ENCODE assay signal across 34 cellular contexts in the genomic region with DNA sequence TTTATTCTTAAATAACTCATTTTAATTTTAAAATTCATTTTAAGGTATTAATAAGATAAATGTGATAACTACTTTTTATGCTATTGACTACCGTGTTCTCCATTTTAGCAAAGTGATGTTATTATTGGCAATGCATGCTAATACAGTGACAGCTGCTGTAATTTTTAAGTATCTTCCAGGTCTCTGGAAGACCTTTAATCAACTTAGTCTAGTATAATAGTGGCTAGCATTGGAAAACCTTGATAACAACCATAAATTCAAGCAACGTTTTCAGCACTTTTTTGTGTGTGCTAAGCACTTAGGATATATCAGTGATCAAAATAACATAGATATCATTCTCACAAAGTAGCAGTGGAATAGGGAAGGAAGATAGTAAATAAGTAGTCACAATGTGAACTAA.
"Had no signal": no experiment of that assay in that cellular context is flagged by ENCODE, and none has a peak within 500 bp of the region (broad histone marks: within the 10 kb centered on the region; RNA-seq: fewer than 3 reads in every experiment).

No MANE protein-coding gene starts in this region.

- H3K36me3 Mint-ChIP-seq: activated CD4-positive, alpha-beta memory T cell treated with anti-CD3 and anti-CD28 coated beads for 36 hours; activated naive CD4-positive, alpha-beta T cell treated with anti-CD3 and anti-CD28 coated beads, Interleukin-2, amount 50 U/mL, for 72 hours; activated naive CD8-positive, alpha-beta T cell treated with anti-CD3 and anti-CD28 coated beads for 36 hours had no signal

- H3K4me3 Mint-ChIP-seq: activated B cell treated with CpG ODN at 0.5 μM for 24 hours; activated CD4-positive, alpha-beta memory T cell treated with anti-CD3 and anti-CD28 coated beads for 36 hours; activated CD4-positive, alpha-beta T cell treated with anti-CD3 and anti-CD28 coated beads, Interleukin-2, amount 10 ng/mL, durations not matched to agents 24 days and 14 days; activated CD8-positive, alpha-beta T cell treated with anti-CD3 and anti-CD28 coated beads for 36 hours; activated naive CD4-positive, alpha-beta T cell treated with anti-CD3 and anti-CD28 coated beads for 36 hours; activated naive CD8-positive, alpha-beta T cell treated with anti-CD3 and anti-CD28 coated beads for 36 hours; activated T-cell treated with anti-CD3 and anti-CD28 coated beads, Interleukin-2, amount 50 U/mL, for 4 hours; activated T-cell treated with anti-CD3 and anti-CD28 coated beads, Interleukin-2, amount 50 U/mL, for 72 hours; activated T-helper 1 cell treated with anti-CD3 and anti-CD28 coated beads, Interleukin-12 subunit alpha, Interleukin-12 subunit beta, Interleukin-2, Interleukin-4 antibody, amounts not matched to agents 30 ng/mL and 10 ng/mL and 1 ng/mL, durations not matched to agents 14 hours and 24 hours and 36 hours; activated T-helper 17 cell treated with anti-CD3 and anti-CD28 coated beads, Interleukin-2, amount 50 U/mL, for 72 hours; T-helper 17 cell had no signal

- H3K9me3 Mint-ChIP-seq: activated CD4-positive, alpha-beta T cell treated with anti-CD3 and anti-CD28 coated beads, Interleukin-2, amount 10 ng/mL, durations not matched to agents 24 days and 14 days; activated CD8-positive, alpha-beta T cell treated with anti-CD3 and anti-CD28 coated beads for 36 hours; activated naive CD4-positive, alpha-beta T cell treated with anti-CD3 and anti-CD28 coated beads for 36 hours; activated naive CD8-positive, alpha-beta T cell treated with anti-CD3 and anti-CD28 coated beads for 36 hours; activated T-helper 1 cell treated with anti-CD3 and anti-CD28 coated beads, Interleukin-12 subunit alpha, Interleukin-12 subunit beta, Interleukin-2, Interleukin-4 antibody, amounts not matched to agents 30 ng/mL and 10 ng/mL and 1 ng/mL, durations not matched to agents 14 hours and 24 hours and 36 hours had no signal

- H3K9me3 ChIP-seq: adrenal gland, body of pancreas had no signal

- H3K27ac ChIP-seq: adrenal gland, body of pancreas, brain microvascular endothelial cell, breast epithelium, VCaP had no signal

- H3K4me3 ChIP-seq: adrenal gland, body of pancreas, breast epithelium had no signal

- H3K36me3 ChIP-seq: adrenal gland, brain microvascular endothelial cell, breast epithelium had no signal

- H3K4me1 Mint-ChIP-seq: activated B cell treated with CpG ODN at 0.5 μM for 24 hours; activated CD4-positive, alpha-beta T cell treated with anti-CD3 and anti-CD28 coated beads, Interleukin-2, amount 10 ng/mL, durations not matched to agents 24 days and 14 days; activated naive CD8-positive, alpha-beta T cell treated with anti-CD3 and anti-CD28 coated beads for 36 hours; activated T-helper 17 cell treated with anti-CD3 and anti-CD28 coated beads, Interleukin-2, amount 50 U/mL, for 72 hours; T-helper 17 cell had no signal

- H3K27ac Mint-ChIP-seq: activated B cell treated with CpG ODN at 0.5 μM for 24 hours; activated CD4-positive, alpha-beta memory T cell treated with anti-CD3 and anti-CD28 coated beads for 36 hours; activated CD4-positive, alpha-beta T cell treated with anti-CD3 and anti-CD28 coated beads, Interleukin-2, amount 10 ng/mL, durations not matched to agents 24 days and 14 days; activated CD8-positive, alpha-beta T cell treated with anti-CD3 and anti-CD28 coated beads for 36 hours; activated naive CD4-positive, alpha-beta T cell treated with anti-CD3 and anti-CD28 coated beads for 36 hours; activated naive CD4-positive, alpha-beta T cell treated with anti-CD3 and anti-CD28 coated beads, Interleukin-2, amount 50 U/mL, for 72 hours; activated naive CD8-positive, alpha-beta T cell treated with anti-CD3 and anti-CD28 coated beads for 36 hours; activated T-cell treated with anti-CD3 and anti-CD28 coated beads, Interleukin-2, amount 50 U/mL, for 72 hours; activated T-helper 1 cell treated with anti-CD3 and anti-CD28 coated beads, Interleukin-12 subunit alpha, Interleukin-12 subunit beta, Interleukin-2, Interleukin-4 antibody, amounts not matched to agents 30 ng/mL and 10 ng/mL and 1 ng/mL, durations not matched to agents 14 hours and 24 hours and 36 hours; activated T-helper 17 cell treated with anti-CD3 and anti-CD28 coated beads, Interleukin-2, amount 50 U/mL, for 72 hours; T-helper 17 cell had no signal

- ATAC-seq: activated CD8-positive, alpha-beta T cell treated with anti-CD3 and anti-CD28 coated beads for 36 hours; activated naive CD4-positive, alpha-beta T cell treated with anti-CD3 and anti-CD28 coated beads, Interleukin-2, amount 50 U/mL, for 72 hours; activated T-cell treated with anti-CD3 and anti-CD28 coated beads, Interleukin-2, amount 50 U/mL, for 4 hours; activated T-cell treated with anti-CD3 and anti-CD28 coated beads, Interleukin-2, amount 50 U/mL, for 72 hours; activated T-helper 17 cell treated with anti-CD3 and anti-CD28 coated beads, Interleukin-2, amount 50 U/mL, for 72 hours; body of pancreas; T-helper 17 cell had no signal

- H3K27me3 Mint-ChIP-seq: activated B cell treated with CpG ODN at 0.5 μM for 24 hours; activated CD4-positive, alpha-beta memory T cell treated with anti-CD3 and anti-CD28 coated beads for 36 hours; activated CD4-positive, alpha-beta T cell treated with anti-CD3 and anti-CD28 coated beads, Interleukin-2, amount 10 ng/mL, durations not matched to agents 24 days and 14 days; activated CD8-positive, alpha-beta T cell treated with anti-CD3 and anti-CD28 coated beads for 36 hours; activated T-helper 17 cell treated with anti-CD3 and anti-CD28 coated beads, Interleukin-2, amount 50 U/mL, for 72 hours; T-helper 17 cell had no signal

- H3K27me3 ChIP-seq: adrenal gland, body of pancreas, brain microvascular endothelial cell, breast epithelium had no signal

- H3K4me1 ChIP-seq: body of pancreas, breast epithelium had no signal

- FAIRE-seq: astrocyte, colon, TTC549 had no signal

- DNase-seq: activated B cell treated with CpG ODN at 0.5 μM for 24 hours; activated CD4-positive, alpha-beta memory T cell treated with anti-CD3 and anti-CD28 coated beads for 36 hours; activated CD4-positive, alpha-beta T cell treated with anti-CD3 and anti-CD28 coated beads for 4 hours; activated CD4-positive, alpha-beta T cell treated with anti-CD3 and anti-CD28 coated beads, Interleukin-2, amount 10 ng/mL, durations not matched to agents 24 days and 14 days; activated CD4-positive, alpha-beta T cell treated with anti-CD3 and anti-CD28 coated beads, Interleukin-2, amount 50 U/mL, for 1 hour; activated CD4-positive, alpha-beta T cell treated with anti-CD3 and anti-CD28 coated beads, Interleukin-2, amount 50 U/mL, for 4 hours; activated CD4-positive, CD25-positive, alpha-beta regulatory T cell treated with anti-CD3 and anti-CD28 coated beads, Interleukin-2, amount 50 U/mL, for 72 hours; activated CD8-positive, alpha-beta memory T cell treated with anti-CD3 and anti-CD28 coated beads, Interleukin-2, amount 50 U/mL, for 4 hours; activated CD8-positive, alpha-beta T cell treated with anti-CD3 and anti-CD28 coated beads for 36 hours; activated effector memory CD4-positive, alpha-beta T cell treated with anti-CD3 and anti-CD28 coated beads, Interleukin-2, amount 50 U/mL, for 16 hours; activated gamma-delta T cell treated with Interleukin-2 at 50 U/mL for 16 hours; activated naive CD4-positive, alpha-beta T cell; activated naive CD4-positive, alpha-beta T cell treated with anti-CD3 and anti-CD28 coated beads for 36 hours; activated naive CD4-positive, alpha-beta T cell treated with anti-CD3 and anti-CD28 coated beads, Interleukin-2, amount 50 U/mL, for 16 hours; activated naive CD8-positive, alpha-beta T cell treated with anti-CD3 and anti-CD28 coated beads for 36 hours; activated T-cell treated with anti-CD3 and anti-CD28 coated beads for 4 hours; activated T-cell treated with anti-CD3 and anti-CD28 coated beads, Interleukin-2, amount 50 U/mL, for 1 hour; activated T-cell treated with anti-CD3 and anti-CD28 coated beads, Interleukin-2, amount 50 U/mL, for 4 hours; activated T-cell treated with anti-CD3 and anti-CD28 coated beads, Interleukin-2, amount 50 U/mL, for 72 hours; adrenal gland; amniotic stem cell; aorta; body of pancreas; brain microvascular endothelial cell; central memory CD4-positive, alpha-beta T cell; T-helper 17 cell had no signal
